In the genomic region with DNA sequence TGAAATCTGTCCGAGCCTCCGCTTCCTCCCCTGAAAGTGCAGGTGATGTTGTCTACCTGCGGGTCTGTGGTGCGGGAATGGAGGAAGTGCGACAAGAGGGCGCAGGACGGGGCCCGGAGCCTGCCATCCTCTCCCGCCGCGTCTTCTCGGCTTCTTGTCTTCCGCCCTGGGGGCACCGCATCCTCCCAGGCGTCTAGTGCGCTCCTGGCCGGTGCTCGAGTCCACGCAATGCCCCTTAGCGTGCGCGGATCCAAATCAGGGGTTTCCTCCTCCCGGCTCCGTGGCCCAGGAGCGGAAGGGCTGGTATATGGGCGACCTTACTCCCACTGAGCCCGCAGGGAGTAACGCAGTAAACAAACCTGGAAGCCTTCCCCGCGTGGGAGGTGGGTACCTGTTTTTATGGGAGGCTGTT, we compare ENCODE assay signal across 8 cellular contexts. TPM values are rescaled to one million over a fixed set of nuclear protein-coding genes. Genes with fewer than 3 reads are reported as not detected.
DNase-seq lines count a peak whose midpoint lies in the region; TF ChIP-seq lines count a peak whose summit lies in the region.

No MANE protein-coding gene starts in this region.

- H3K4me1 ChIP-seq in PC-9 (replicated peaks; ENCODE audit: insufficient read depth): peaks cover 9% of the 10 kb centered on the region; the same call in 1 of the 2 replicates

- H3K79me2 ChIP-seq in PC-9 (ENCODE audit: low read depth): peaks cover 33% of the 10 kb centered on the region

- CTCF ChIA-PET in PC-9 (lab: Charles Lee): no interaction called here

- peak overlapping the region; percentile 93 for H3K4me2 ChIP-seq in PC-9

- H3K9me2 ChIP-seq in PC-9 (ENCODE audit: insufficient read depth): no peaks in the 10 kb centered on the region

- DNase-seq in D341Med (ENCODE audit: low spot score): peak; percentile 65
- DNase-seq in HFF-Myc (ENCODE audit: extremely low read depth, low read depth): no peak
- DNase-seq in PC-9: no peak
- peak; percentile 2 for DNase-seq in activated naive CD8-positive, alpha-beta T cell treated with anti-CD3 and anti-CD28 coated beads, Interleukin-2, amount 50 U/mL, for 16 hours (ENCODE audit: low read depth, low spot score)
- peak; percentile 35 for DNase-seq in stimulated activated CD4-positive, alpha-beta T cell treated with anti-CD3 and anti-CD28 coated beads, Interleukin-12 subunit alpha, Interleukin-12 subunit beta, amount 100 ng/mL, for 4 hours
- DNase-seq in H4 (ENCODE audit: low spot score): no peak
- DNase-seq in NCI-H1417 treated with DMSO at 0.1 percent for 48 hours (lab: John Stamatoyannopoulos, UW): no peak

- peaks cover 7% of the 10 kb centered on the region; the same call in 1 of the 2 replicates for H3K9me3 ChIP-seq in PC-9 (ENCODE audit: insufficient read depth, low read depth)

- H2AFZ ChIP-seq in PC-9: peak overlapping the region; percentile 96

- no peak for TF ChIP-seq CTCF in HFF-Myc (IDR thresholded peaks at IDR 0.05; ENCODE audit: low read depth, low read length, missing control alignments)
- TF ChIP-seq CTCF in PC-9 (conservative IDR thresholded peaks at IDR 0.05): no peak

- H3K27me3 ChIP-seq in PC-9 (ENCODE audit: insufficient read depth, low read depth): no peaks in the 10 kb centered on the region

- intact Hi-C loops in PC-9 (cut with micrococcal nuclease; ENCODE audit: unreplicated experiment): loop anchor here (1.0 kb wide), 1 partner anchor 254 kb away; a partner anchor contains a TSS

- no peaks in the 10 kb centered on the region for H3K36me3 ChIP-seq in PC-9 (ENCODE audit: low read depth)

- H3K27ac ChIP-seq in PC-9: no peak overlapping the region

- TSS peak; percentile 37 for BruUV-seq in PC-9 (replicated peaks; lab: Mats Ljungman, UMichigan)

- POLR2A ChIA-PET in PC-9 (lab: Charles Lee; ENCODE audit: unreplicated experiment): no interaction called here

- H3K4me3 ChIP-seq in HFF-Myc (replicated peaks; ENCODE audit: low read depth, low read length) (peak overlapping the region; percentile 70), PC-9 (peak overlapping the region; percentile 81), iPS-11a (ENCODE audit: low read depth, low read length) (peak overlapping the region; percentile 81)

- no peaks in the 10 kb centered on the region for H4K20me1 ChIP-seq in PC-9 (ENCODE audit: insufficient read depth)

- peaks cover 23% of the 10 kb centered on the region for H3F3A ChIP-seq in PC-9 (ENCODE audit: insufficient read depth, low read depth)

RNA-seq across cellular contexts. Expression of a gene that starts 0.4 kb away (rescaled TPM):
- total RNA-seq in PC-9 (2021): 57.9 and 58.7 TPM in 2 replicates
- 2.8 and 3.3 TPM in 2 replicates for total RNA-seq in H4 (2014; rRNA removed; shearing (Covaris generic))

RNA-seq across cellular contexts. Expression of a gene that starts 7.1 kb away (rescaled TPM):
- total RNA-seq in PC-9 (2021): 15.3 and 21.8 TPM in 2 replicates
- 3.4 and 6.1 TPM in 2 replicates for total RNA-seq in H4 (2014; rRNA removed; shearing (Covaris generic))

Comparison
In these comparisons a context has a peak if more than half of its experiments do, and no peak if none do; other contexts are left out.
1. DNase-seq: peak in D341Med (single experiment), activated naive CD8-positive, alpha-beta T cell treated with anti-CD3 and anti-CD28 coated beads, Interleukin-2, amount 50 U/mL, for 16 hours (single experiment) and stimulated activated CD4-positive, alpha-beta T cell treated with anti-CD3 and anti-CD28 coated beads, Interleukin-12 subunit alpha, Interleukin-12 subunit beta, amount 100 ng/mL, for 4 hours (single experiment); none in HFF-Myc (single experiment), PC-9 (0 of 2), H4 (single experiment) and NCI-H1417 treated with DMSO at 0.1 percent for 48 hours (single experiment).
2. RNA of a gene that starts 0.4 kb away (total RNA-seq): 57.9 to 58.7 TPM in PC-9; 2.8 to 3.3 TPM in H4; every median in the first group is over 10 times any median in the second.
3. Peak in every context shown above with its lines, with median percentiles within 50 percentile points of each other: H3K4me3 ChIP-seq.